In genomic region chr15:73564255-73564654, GRCh38 we compare ENCODE assay signal across 10 cellular contexts.
DNase-seq lines count a peak whose midpoint lies in the region; ATAC-seq and TF ChIP-seq lines count a peak whose summit lies in the region.
"Had no signal": no experiment of that assay in that cellular context is flagged by ENCODE, and none has a peak within 500 bp of the region (broad histone marks: within the 10 kb centered on the region; RNA-seq: fewer than 3 reads in every experiment).

No MANE protein-coding gene starts in this region.

- H3K27me3 Mint-ChIP-seq in activated naive CD8-positive, alpha-beta T cell treated with anti-CD3 and anti-CD28 coated beads, Interleukin-2, amount 50 U/mL, for 24 hours: no peaks in the 10 kb centered on the region
- no peaks in the 10 kb centered on the region for H3K27me3 Mint-ChIP-seq in naive thymus-derived CD8-positive, alpha-beta T cell

- no peaks in the 10 kb centered on the region for H3K9me3 Mint-ChIP-seq in activated naive CD8-positive, alpha-beta T cell treated with anti-CD3 and anti-CD28 coated beads, Interleukin-2, amount 50 U/mL, for 24 hours
- H3K9me3 Mint-ChIP-seq in naive thymus-derived CD8-positive, alpha-beta T cell: no peaks in the 10 kb centered on the region

- peaks cover 19% of the 10 kb centered on the region for H3K36me3 Mint-ChIP-seq in activated naive CD8-positive, alpha-beta T cell treated with anti-CD3 and anti-CD28 coated beads, Interleukin-2, amount 50 U/mL, for 24 hours (ENCODE audit: low read depth)
- peaks cover 0 to 83% (median 11%) of the 10 kb centered on the region in 3 donors for H3K36me3 Mint-ChIP-seq in naive thymus-derived CD8-positive, alpha-beta T cell

- TF ChIP-seq EP300 in Ishikawa (IDR thresholded peaks at IDR 0.05; ENCODE audit: borderline replicate concordance): no peak

- no peak overlapping the region for H3K27ac Mint-ChIP-seq in activated naive CD8-positive, alpha-beta T cell treated with anti-CD3 and anti-CD28 coated beads, Interleukin-2, amount 50 U/mL, for 24 hours
- H3K27ac Mint-ChIP-seq in naive thymus-derived CD8-positive, alpha-beta T cell: peak overlapping the region in 4 of 10 donors; percentile 17 to 66 (median 44)

- H3K4me3 Mint-ChIP-seq in activated naive CD8-positive, alpha-beta T cell treated with anti-CD3 and anti-CD28 coated beads, Interleukin-2, amount 50 U/mL, for 24 hours: no peak overlapping the region
- no peak overlapping the region for H3K4me3 Mint-ChIP-seq in naive thymus-derived CD8-positive, alpha-beta T cell

- no peak for TF ChIP-seq RAD21 in Ishikawa (IDR thresholded peaks at IDR 0.05; ENCODE audit: low read depth)

- H3K4me3 ChIP-seq in kidney epithelial cell (ENCODE audit: low read depth, low read length): no peak overlapping the region
- H3K4me3 ChIP-seq: stomach had no signal

- H3K36me3 ChIP-seq in kidney epithelial cell (ENCODE audit: control insufficient read depth, insufficient read depth, low read length): no peaks in the 10 kb centered on the region

- no peaks in the 10 kb centered on the region for H3K27me3 ChIP-seq in kidney epithelial cell (ENCODE audit: control insufficient read depth, insufficient read depth, low read length)
- H3K27me3 ChIP-seq: stomach had no signal

- H3K4me1 Mint-ChIP-seq in activated naive CD8-positive, alpha-beta T cell treated with anti-CD3 and anti-CD28 coated beads, Interleukin-2, amount 50 U/mL, for 24 hours: peaks cover 4% of the 10 kb centered on the region
- H3K4me1 Mint-ChIP-seq in naive thymus-derived CD8-positive, alpha-beta T cell: peaks cover 0 to 5% (median 0%) of the 10 kb centered on the region in 4 donors

- DNase-seq in CD1c-positive myeloid dendritic cell (ENCODE audit: extremely low spot score) (peak; percentile 41), kidney epithelial cell (ENCODE audit: low read depth) (peak; percentile 38), NCI-H226 (no peak), NCI-H2029 treated with DMSO at 0.1 percent for 48 hours (lab: John Stamatoyannopoulos, UW) (no peak)
- DNase-seq in activated naive CD8-positive, alpha-beta T cell treated with anti-CD3 and anti-CD28 coated beads, Interleukin-2, amount 50 U/mL, for 24 hours: no peak
- DNase-seq in naive thymus-derived CD8-positive, alpha-beta T cell: no peak
- DNase-seq: activated effector memory CD4-positive, alpha-beta T cell treated with anti-CD3 and anti-CD28 coated beads, Interleukin-2, amount 50 U/mL, for 16 hours; stomach had no signal

- peak; percentile 24 for ATAC-seq in activated naive CD8-positive, alpha-beta T cell treated with anti-CD3 and anti-CD28 coated beads, Interleukin-2, amount 50 U/mL, for 24 hours
- no peak for ATAC-seq in naive thymus-derived CD8-positive, alpha-beta T cell
- no peak for ATAC-seq in HG02973 (IDR thresholded peaks at IDR 0.05; ENCODE audit: unreplicated experiment)

- POLR2A ChIA-PET in naive thymus-derived CD8-positive, alpha-beta T cell (lab: Charles Lee): no interaction called here

- peak; percentile 20 for TF ChIP-seq CTCF in kidney epithelial cell (IDR thresholded peaks at IDR 0.05; ENCODE audit: insufficient read depth, low read length, poor library complexity, severe bottlenecking)

TF ChIP-seq in Ishikawa, 13 proteins besides CTCF, POLR2A, EP300 and RAD21:
- TF ChIP-seq MAX (IDR thresholded peaks at IDR 0.05) (peak; percentile 54; the same call in 1 of the 2 replicates), EGR1 (IDR thresholded peaks at IDR 0.05) (no peak)

Comparison
In these comparisons a context has a peak if more than half of its experiments do, and no peak if none do; other contexts are left out.
1. DNase-seq: peak in CD1c-positive myeloid dendritic cell (single experiment) and kidney epithelial cell (single experiment); none in activated naive CD8-positive, alpha-beta T cell treated with anti-CD3 and anti-CD28 coated beads, Interleukin-2, amount 50 U/mL, for 24 hours (single experiment), NCI-H226 (single experiment), naive thymus-derived CD8-positive, alpha-beta T cell (0 of 10) and NCI-H2029 treated with DMSO at 0.1 percent for 48 hours (single experiment).